ENCODE assay signal across 1 cellular context in genomic region chr7:30881448-30881847, GRCh38.
TF ChIP-seq lines count a peak whose summit lies in the region.

No MANE protein-coding gene starts in this region.

TF ChIP-seq in H1, 55 proteins besides CTCF, POLR2A, EP300 and RAD21:
- TF ChIP-seq CBX5 (IDR thresholded peaks at IDR 0.05; ENCODE audit: low read depth, low read length) (no peak), BCL11A (IDR thresholded peaks at IDR 0.05; ENCODE audit: low read depth in 2 of 2, low read length in 2 of 2) (no peak), SRF (IDR thresholded peaks at IDR 0.05; ENCODE audit: low read depth, low read length) (no peak), SIN3A (conservative IDR thresholded peaks at IDR 0.05 in 1 of 2, IDR thresholded peaks at IDR 0.05 in 1 of 2; ENCODE audit: low read depth in 1 of 2, low read length in 2 of 2) (no peak), SP4 (IDR thresholded peaks at IDR 0.05; ENCODE audit: low read length) (no peak), YY1 (IDR thresholded peaks at IDR 0.05; ENCODE audit: low read depth, low read length) (no peak), POU5F1 (IDR thresholded peaks at IDR 0.05; ENCODE audit: low read depth, low read length) (no peak)
